24 cellular contexts compared by ENCODE assay signal in the genomic region with DNA sequence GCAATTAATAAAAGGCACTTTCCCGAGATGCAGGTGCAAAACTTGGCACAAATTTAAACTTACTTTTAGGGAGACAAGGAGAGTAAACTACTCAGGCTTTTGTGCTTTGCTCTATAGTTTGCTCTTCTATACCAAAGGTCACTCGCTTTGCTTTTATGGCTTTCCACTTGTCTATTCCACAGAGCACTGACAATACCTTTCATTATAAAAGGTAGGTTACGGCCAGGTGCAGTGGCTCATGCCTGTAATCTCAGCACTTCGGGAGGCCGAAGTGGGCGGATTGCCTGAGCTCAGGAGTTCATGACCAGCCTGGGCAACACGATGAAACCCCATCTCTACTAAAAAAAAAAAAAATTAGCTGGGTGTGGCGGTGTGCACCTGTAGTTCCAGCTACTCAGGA.
"Had no signal": no experiment of that assay in that cellular context is flagged by ENCODE, and none has a peak within 500 bp of the region (broad histone marks: within the 10 kb centered on the region; RNA-seq: fewer than 3 reads in every experiment).

No MANE protein-coding gene starts in this region.

- H3K27ac ChIP-seq: adrenal gland, body of pancreas, dorsolateral prefrontal cortex, gastrocnemius medialis, ovary, prostate gland, suprapubic skin, tibial nerve had no signal

- ATAC-seq: activated CD4-positive, alpha-beta T cell treated with anti-CD3 and anti-CD28 coated beads for 36 hours; body of pancreas; gastrocnemius medialis; naive thymus-derived CD4-positive, alpha-beta T cell; stimulated activated naive B cell treated with anti-CD40 and anti-IgM and Interleukin-4, amounts not matched to agents 10 μg/mL and 1 μg/mL and 100 μg/mL, for 72 hours had no signal

- H3K27me3 ChIP-seq: adrenal gland, body of pancreas, dorsolateral prefrontal cortex, gastrocnemius medialis, ovary, suprapubic skin, tibial nerve had no signal

- DNase-seq: activated CD4-positive, alpha-beta T cell treated with anti-CD3 and anti-CD28 coated beads for 36 hours; activated CD4-positive, alpha-beta T cell treated with anti-CD3 and anti-CD28 coated beads, Interleukin-2, amount 50 U/mL, for 4 hours; activated CD4-positive, CD25-positive, alpha-beta regulatory T cell; activated effector memory CD4-positive, alpha-beta T cell treated with anti-CD3 and anti-CD28 coated beads, Interleukin-2, amount 50 U/mL, for 16 hours; activated naive CD4-positive, alpha-beta T cell treated with anti-CD3 and anti-CD28 coated beads for 36 hours; activated naive CD8-positive, alpha-beta T cell treated with anti-CD3 and anti-CD28 coated beads for 36 hours; adrenal gland; aorta; body of pancreas; dorsolateral prefrontal cortex; effector memory CD4-positive, alpha-beta T cell; gastrocnemius medialis; glutamatergic neuron; islet precursor cell; mammary epithelial cell; naive thymus-derived CD4-positive, alpha-beta T cell; ovary; retina; stimulated activated CD4-positive, alpha-beta T cell treated with anti-CD3 and anti-CD28 coated beads, Interleukin-15, amount 100 ng/mL, for 24 hours; stimulated activated CD4-positive, alpha-beta T cell treated with anti-CD3 and anti-CD28 coated beads, Interleukin-2, amount 100 ng/mL, for 24 hours; stimulated activated naive B cell treated with anti-CD40 and anti-IgM and Interleukin-4, amounts not matched to agents 10 μg/mL and 1 μg/mL and 100 μg/mL, for 72 hours had no signal

- H3K36me3 ChIP-seq: ovary, prostate gland had no signal

- H3K4me1 ChIP-seq: body of pancreas, gastrocnemius medialis, prostate gland, suprapubic skin, tibial nerve had no signal

- H3K9me3 ChIP-seq: adrenal gland, body of pancreas, gastrocnemius medialis, ovary, prostate gland, suprapubic skin, tibial nerve had no signal

- H3K4me3 ChIP-seq: adrenal gland, body of pancreas, dorsolateral prefrontal cortex, gastrocnemius medialis, ovary, prostate gland, suprapubic skin, tibial nerve had no signal
